21 cellular contexts compared by ENCODE assay signal in genomic region chr14:81829447-81829846, GRCh38.
"Had no signal": no experiment of that assay in that cellular context is flagged by ENCODE, and none has a peak within 500 bp of the region (broad histone marks: within the 10 kb centered on the region; RNA-seq: fewer than 3 reads in every experiment).

No MANE protein-coding gene starts in this region.

- H2AFZ ChIP-seq: hepatocyte had no signal

- H3K27ac Mint-ChIP-seq: natural killer cell treated with Interleukin-12 subunit alpha and Interleukin-12 subunit beta and Interleukin-15 and Interleukin-18, amount 100 ng/mL, for 72 hours had no signal

- H3K79me2 ChIP-seq: hepatocyte had no signal

- H3K27me3 ChIP-seq: dorsolateral prefrontal cortex, hepatocyte, pancreas, suprapubic skin, thyroid gland, upper lobe of left lung, vagina had no signal

- H3K27ac ChIP-seq: coronary artery, dorsolateral prefrontal cortex, hepatocyte, pancreas, prostate gland, skin epidermis, suprapubic skin, thyroid gland, upper lobe of left lung, vagina had no signal

- H3K36me3 ChIP-seq: pancreas, prostate gland, suprapubic skin, thyroid gland, upper lobe of left lung, vagina had no signal

- H3K27me3 Mint-ChIP-seq: natural killer cell treated with Interleukin-12 subunit alpha and Interleukin-12 subunit beta and Interleukin-15 and Interleukin-18, amount 100 ng/mL, for 72 hours had no signal

- H3K36me3 Mint-ChIP-seq: natural killer cell treated with Interleukin-12 subunit alpha and Interleukin-12 subunit beta and Interleukin-15 and Interleukin-18, amount 100 ng/mL, for 72 hours had no signal

- H3K4me3 ChIP-seq: coronary artery, dorsolateral prefrontal cortex, hepatocyte, lung, pancreas, prostate gland, skin epidermis, suprapubic skin, thyroid gland, upper lobe of left lung, vagina had no signal

- H3K9me3 ChIP-seq: pancreas, prostate gland, suprapubic skin, thyroid gland, vagina had no signal

- H3K4me3 Mint-ChIP-seq: natural killer cell treated with Interleukin-12 subunit alpha and Interleukin-12 subunit beta and Interleukin-15 and Interleukin-18, amount 100 ng/mL, for 72 hours had no signal

- H3K4me1 ChIP-seq: prostate gland, suprapubic skin, thyroid gland, upper lobe of left lung, vagina had no signal

- FAIRE-seq: pancreas had no signal

- DNase-seq: dorsolateral prefrontal cortex; effector CD8-positive, alpha-beta T cell; foreskin melanocyte; head of caudate nucleus; mesenchymal stem cell; midbrain; occipital lobe; stimulated activated CD4-positive, alpha-beta T cell treated with anti-CD3 and anti-CD28 coated beads, Interleukin-12 subunit alpha, Interleukin-12 subunit beta, amount 100 ng/mL, for 4 hours; stimulated activated naive CD4-positive, alpha-beta T cell treated with Interleukin-2 at 50 U/mL for 16 hours; thyroid gland had no signal

- H3K4me2 ChIP-seq: hepatocyte had no signal

- ATAC-seq: natural killer cell treated with Interleukin-12 subunit alpha and Interleukin-12 subunit beta and Interleukin-15 and Interleukin-18, amount 100 ng/mL, for 72 hours; pancreas; sciatic nerve had no signal
